1 cellular context compared by ENCODE assay signal in genomic region chr12:11794751-11795150, GRCh38.
TF ChIP-seq lines count a peak whose summit lies in the region.

No MANE protein-coding gene starts in this region.

TF ChIP-seq in endothelial cell of umbilical vein, 7 proteins besides CTCF, POLR2A, EP300 and RAD21:
- TF ChIP-seq, protein P1, sequence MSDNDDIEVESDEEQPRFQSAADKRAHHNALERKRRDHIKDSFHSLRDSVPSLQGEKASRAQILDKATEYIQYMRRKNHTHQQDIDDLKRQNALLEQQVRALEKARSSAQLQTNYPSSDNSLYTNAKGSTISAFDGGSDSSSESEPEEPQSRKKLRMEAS (IDR thresholded peaks at IDR 0.05; ENCODE audit: insufficient read depth, insufficient read length) = no peak
- TF ChIP-seq FOS (IDR thresholded peaks at IDR 0.05; ENCODE audit: borderline replicate concordance, insufficient read depth, low read length) (no peak), MYC (IDR thresholded peaks at IDR 0.05; ENCODE audit: low read depth, low read length) (no peak), POLR2AphosphoS5 (IDR thresholded peaks at IDR 0.05; ENCODE audit: insufficient read depth, low read depth, low read length) (no peak), JUN (IDR thresholded peaks at IDR 0.05; ENCODE audit: borderline replicate concordance, insufficient read depth, insufficient read length, low read depth) (no peak), EZH2 (IDR thresholded peaks at IDR 0.05; ENCODE audit: borderline replicate concordance, low read depth, low read length, severe bottlenecking) (no peak)
